Comparison of ENCODE assay signal across 14 cellular contexts in the genomic region with DNA sequence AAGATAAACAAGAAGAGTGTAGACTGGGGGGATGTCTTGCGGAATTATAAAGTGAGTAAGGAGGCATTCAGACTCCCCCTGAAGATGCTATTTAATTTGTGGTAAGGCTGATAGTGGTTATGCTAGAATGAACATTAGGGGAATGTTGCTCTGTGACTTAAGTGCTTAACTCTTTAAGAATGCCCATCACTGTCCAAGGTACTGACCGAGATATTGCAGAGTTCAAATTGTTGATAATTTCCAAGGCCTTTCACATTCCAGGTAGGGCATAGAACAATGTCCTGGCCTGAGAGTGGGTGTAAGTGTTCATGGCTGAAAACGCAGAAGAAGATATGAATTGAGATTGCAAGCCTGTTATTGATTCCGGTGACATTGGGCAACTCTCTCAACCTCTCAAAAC.
"Had no signal": no experiment of that assay in that cellular context is flagged by ENCODE, and none has a peak within 500 bp of the region (broad histone marks: within the 10 kb centered on the region; RNA-seq: fewer than 3 reads in every experiment).

No MANE protein-coding gene starts in this region.

- H3K4me1 ChIP-seq: gastrocnemius medialis, heart left ventricle, parathyroid adenoma had no signal

- DNase-seq: activated CD4-positive, alpha-beta memory T cell treated with anti-CD3 and anti-CD28 coated beads, Interleukin-2, amount 10 ng/mL, durations not matched to agents 7 days and 5 days; activated CD4-positive, alpha-beta T cell treated with anti-CD3 and anti-CD28 coated beads for 4 hours; activated effector memory CD4-positive, alpha-beta T cell treated with Interleukin-2 at 50 U/mL for 16 hours; activated T-cell treated with anti-CD3 and anti-CD28 coated beads, Interleukin-2, amount 50 U/mL, for 4 hours; dorsolateral prefrontal cortex; endodermal cell; gastrocnemius medialis; heart left ventricle; left colon; naive B cell; stimulated activated CD4-positive, alpha-beta T cell treated with anti-CD3 and anti-CD28 coated beads, Interleukin-12 subunit alpha, Interleukin-12 subunit beta, amount 100 ng/mL, for 4 hours; stimulated activated CD4-positive, alpha-beta T cell treated with anti-CD3 and anti-CD28 coated beads, Interleukin-2, amount 100 ng/mL, for 24 hours had no signal

- H3K27ac ChIP-seq: dorsolateral prefrontal cortex, gastrocnemius medialis, heart left ventricle, neutrophil, parathyroid adenoma had no signal

- H3K36me3 ChIP-seq: gastrocnemius medialis, heart left ventricle, neutrophil had no signal

- H3K79me2 ChIP-seq: parathyroid adenoma had no signal

- H3K4me3 ChIP-seq: dorsolateral prefrontal cortex, gastrocnemius medialis, heart left ventricle had no signal

- H2AFZ ChIP-seq: parathyroid adenoma had no signal

- H3K9ac ChIP-seq: parathyroid adenoma had no signal

- H3K9me3 ChIP-seq: gastrocnemius medialis, heart left ventricle, neutrophil had no signal
